Comparison of ENCODE assay signal across 14 cellular contexts in genomic region chr10:47053399-47053798, GRCh38.
DNase-seq lines count a peak whose midpoint lies in the region; ATAC-seq and TF ChIP-seq lines count a peak whose summit lies in the region.
"Had no signal": no experiment of that assay in that cellular context is flagged by ENCODE, and none has a peak within 500 bp of the region (broad histone marks: within the 10 kb centered on the region; RNA-seq: fewer than 3 reads in every experiment).

No MANE protein-coding gene starts in this region.

- H3K27me3 Mint-ChIP-seq in HFFc6 (ENCODE audit: insufficient read depth): peaks cover 38% of the 10 kb centered on the region
- H3K27me3 Mint-ChIP-seq: CD4-positive, alpha-beta T cell had no signal

- H3K27ac Mint-ChIP-seq in HFFc6: no peak overlapping the region
- H3K27ac Mint-ChIP-seq: B cell; CD4-positive, alpha-beta T cell had no signal

- H2BK15ac ChIP-seq in neuronal stem cell (ENCODE audit: low read length): no peak overlapping the region

- H3K18ac ChIP-seq in neuronal stem cell (ENCODE audit: low read length): no peak overlapping the region

- H3K4me3 ChIP-seq in right cardiac atrium (ENCODE audit: low read length): no peak overlapping the region
- H3K4me3 ChIP-seq in right atrium auricular region: no peak overlapping the region
- peak overlapping the region in 1 of 2 donors; percentile 55 for H3K4me3 ChIP-seq in neuronal stem cell (ENCODE audit: low read length in 2 of 2)

- H3K27me3 ChIP-seq in right cardiac atrium (ENCODE audit: control insufficient read depth, insufficient read depth) (no peaks in the 10 kb centered on the region), right atrium auricular region (no peaks in the 10 kb centered on the region), neuronal stem cell (ENCODE audit: control insufficient read depth in 3 of 3, insufficient read depth in 3 of 3, low read depth in 1 of 3, low read length in 3 of 3) (no peaks in the 10 kb centered on the region)

- H3K14ac ChIP-seq in neuronal stem cell (ENCODE audit: low read length): no peak overlapping the region

- H2AK5ac ChIP-seq in neuronal stem cell (ENCODE audit: low read depth, low read length): no peak overlapping the region

- no peak overlapping the region for H3K23ac ChIP-seq in neuronal stem cell (ENCODE audit: low read depth, low read length, poor library complexity)

- H3K9ac ChIP-seq in neuronal stem cell (ENCODE audit: low read depth, low read length, poor library complexity): no peak overlapping the region

- H2BK12ac ChIP-seq in neuronal stem cell (ENCODE audit: low read length): no peak overlapping the region

- H4K91ac ChIP-seq in neuronal stem cell (ENCODE audit: low read depth, low read length, poor library complexity): no peak overlapping the region

- no peaks in the 10 kb centered on the region for H3K9me3 Mint-ChIP-seq in HFFc6
- H3K9me3 Mint-ChIP-seq: CD4-positive, alpha-beta T cell had no signal

- H3K4me1 Mint-ChIP-seq in HFFc6 (ENCODE audit: low read depth): peaks cover 7% of the 10 kb centered on the region
- H3K4me1 Mint-ChIP-seq: B cell had no signal

- no peak overlapping the region for H3K27ac ChIP-seq in right cardiac atrium (ENCODE audit: low read length)
- no peak overlapping the region for H3K27ac ChIP-seq in right atrium auricular region
- H3K27ac ChIP-seq in neuronal stem cell (replicated peaks; ENCODE audit: low read length): no peak overlapping the region
- H3K27ac ChIP-seq in substantia nigra (ENCODE audit: low read depth, low read length, poor library complexity, severe bottlenecking): no peak overlapping the region
- H3K27ac ChIP-seq: HL-60 had no signal

- 72% methylated on average over 6 of the region's 6 CpGs for whole genome bisulfite sequencing in right cardiac atrium
- no CpG with 5 or more reads among the region's 6 CpGs for WGBS in neuronal stem cell (ENCODE audit: extremely low coverage in 2 of 2, insufficient read length in 2 of 2, insufficient replicate concordance in 1 of 2), 2 donors

- intact Hi-C loops in right cardiac atrium (cut with DNase I): no loop called here

- no peak overlapping the region for H2BK5ac ChIP-seq in neuronal stem cell (ENCODE audit: low read length)

- H3K4ac ChIP-seq in neuronal stem cell (ENCODE audit: low read length): no peak overlapping the region

- no peak for DNase-seq in right cardiac atrium
- DNase-seq in right atrium auricular region (ENCODE audit: low spot score): no peak
- no peak for DNase-seq in neuronal stem cell (ENCODE audit: low spot score)
- DNase-seq in stimulated activated CD8-positive, alpha-beta memory T cell treated with anti-CD3 and anti-CD28 coated beads, Interleukin-4, amount 100 ng/mL, for 48 hours: peak; percentile 6
- DNase-seq in HFFc6: no peak
- DNase-seq in NCI-H1048 (lab: John Stamatoyannopoulos, UW): no peak
- DNase-seq in substantia nigra (lab: John Stamatoyannopoulos, UW): no peak
- DNase-seq: C1 segment of cervical spinal cord, Calu3, DMS 273 treated with DMSO at 0.1 percent for 48 hours, HCEC 1CT had no signal

- H2BK120ac ChIP-seq in neuronal stem cell (ENCODE audit: low read depth, low read length): no peak overlapping the region

- no peaks in the 10 kb centered on the region for H3K36me3 ChIP-seq in right atrium auricular region
- no peaks in the 10 kb centered on the region for H3K36me3 ChIP-seq in neuronal stem cell (replicated peaks in 1 of 2; ENCODE audit: control insufficient read depth in 2 of 2, insufficient read depth in 2 of 2, low read length in 2 of 2)

- H3K36me3 Mint-ChIP-seq in HFFc6 (ENCODE audit: low read depth): no peaks in the 10 kb centered on the region

- no peak overlapping the region for H3K4me2 ChIP-seq in neuronal stem cell (ENCODE audit: insufficient read depth, low read length, poor library complexity, severe bottlenecking)

- no peak overlapping the region for H4K8ac ChIP-seq in neuronal stem cell (ENCODE audit: low read depth, low read length)

- H3K79me1 ChIP-seq in neuronal stem cell (ENCODE audit: low read depth, low read length): no peaks in the 10 kb centered on the region

- H3K4me3 Mint-ChIP-seq in HFFc6: no peak overlapping the region
- H3K4me3 Mint-ChIP-seq: B cell; CD4-positive, alpha-beta T cell had no signal

- H3K4me1 ChIP-seq in right cardiac atrium (ENCODE audit: control insufficient read depth, insufficient read depth, low read length) (peaks cover 2% of the 10 kb centered on the region), right atrium auricular region (peaks cover 0 to 15% of the 10 kb centered on the region in 2 donors), neuronal stem cell (ENCODE audit: control insufficient read depth in 2 of 2, insufficient read depth in 1 of 2, low read depth in 1 of 2, low read length in 2 of 2) (peaks cover 0 to 11% of the 10 kb centered on the region in 2 donors)

- peak overlapping the region; percentile 72 for H2AFZ ChIP-seq in neuronal stem cell (ENCODE audit: low read length)

- no peaks in the 10 kb centered on the region for H3K9me3 ChIP-seq in right cardiac atrium (ENCODE audit: control insufficient read depth, low read length)
- no peaks in the 10 kb centered on the region for H3K9me3 ChIP-seq in right atrium auricular region
- H3K9me3 ChIP-seq in neuronal stem cell (replicated peaks in 1 of 2; ENCODE audit: control insufficient read depth in 2 of 2, insufficient read depth in 1 of 2, low read depth in 1 of 2, low read length in 2 of 2): no peaks in the 10 kb centered on the region

- peak; percentile 20 to 59 for ATAC-seq in right cardiac atrium

- TF ChIP-seq CTCF in right atrium auricular region (IDR thresholded peaks at IDR 0.05) (no peak), HFFc6 (IDR thresholded peaks at IDR 0.05) (no peak)
